ENCODE assay signal across 8 cellular contexts in genomic region chr6:129749749-129750120, GRCh38. TPM values are rescaled to one million over a fixed set of nuclear protein-coding genes. Genes with fewer than 3 reads are reported as not detected.
DNase-seq lines count a peak whose midpoint lies in the region; ATAC-seq and TF ChIP-seq lines count a peak whose summit lies in the region.

No MANE protein-coding gene starts in this region.

- DNase-seq in GF-D8 (lab: John Stamatoyannopoulos, UW): peak; percentile 69
- peak; percentile 76 for DNase-seq in PC-3
- DNase-seq in epithelial cell of prostate (ENCODE audit: low read depth, low spot score): no peak
- no peak for DNase-seq in smooth muscle cell (lab: John Stamatoyannopoulos, UW; ENCODE audit: unreplicated experiment)
- no peak for DNase-seq in hepatic stellate cell (ENCODE audit: low spot score)
- DNase-seq in globus pallidus (ENCODE audit: low spot score): no peak
- no peak for DNase-seq in ecto neural progenitor cell (ENCODE audit: low spot score)

- H3K4me1 ChIP-seq in PC-3 (ENCODE audit: insufficient read depth, low read length) (peaks cover 46% of the 10 kb centered on the region), smooth muscle cell (ENCODE audit: low read depth) (no peaks in the 10 kb centered on the region)

- H3K4me3 ChIP-seq in PC-3 (ENCODE audit: low read length) (peak overlapping the region; percentile 57), smooth muscle cell (no peak overlapping the region)

- BruUV-seq in PC-3 (replicated peaks; lab: Mats Ljungman, UMichigan): no TSS peak

- no peaks in the 10 kb centered on the region for H4K20me1 ChIP-seq in PC-3 (ENCODE audit: low read length)
- H4K20me1 ChIP-seq in smooth muscle cell (ENCODE audit: low read depth): no peaks in the 10 kb centered on the region

- H3K27ac ChIP-seq in PC-3 (ENCODE audit: low read length): peak overlapping the region; percentile 92
- peak overlapping the region; percentile 100 for H3K27ac ChIP-seq in epithelial cell of prostate
- peak overlapping the region; percentile 84 for H3K27ac ChIP-seq in smooth muscle cell (ENCODE audit: low read depth)

- H3K9ac ChIP-seq in PC-3 (ENCODE audit: low read length) (peak overlapping the region; percentile 47), smooth muscle cell (ENCODE audit: low read depth) (no peak overlapping the region)

- TF ChIP-seq CTCF in PC-3 (conservative IDR thresholded peaks at IDR 0.05; ENCODE audit: low read depth, low read length) (no peak), smooth muscle cell (IDR thresholded peaks at IDR 0.05; ENCODE audit: borderline replicate concordance, insufficient read depth, poor library complexity, severe bottlenecking) (no peak)

- CTCF ChIA-PET in PC-3 (lab: Charles Lee): interaction anchor here (1.0 kb wide), 1 partner anchor 26 kb away, joined by 3 read pairs; no protein-coding TSS in a partner anchor

- no peaks in the 10 kb centered on the region for H3K36me3 ChIP-seq in PC-3 (ENCODE audit: low read depth, low read length)
- H3K36me3 ChIP-seq in smooth muscle cell (ENCODE audit: low read depth): no peaks in the 10 kb centered on the region

- POLR2A ChIA-PET in PC-3 (lab: Charles Lee; ENCODE audit: unreplicated experiment): no interaction called here

- H3K27me3 ChIP-seq in PC-3 (ENCODE audit: low read length) (no peaks in the 10 kb centered on the region), smooth muscle cell (ENCODE audit: low read depth) (no peaks in the 10 kb centered on the region)

- H2AFZ ChIP-seq in PC-3 (ENCODE audit: low read length) (peak overlapping the region; percentile 52; the same call in 1 of the 2 replicates), smooth muscle cell (ENCODE audit: low read depth) (peak overlapping the region; percentile 41)

- no peaks in the 10 kb centered on the region for H3K79me2 ChIP-seq in PC-3 (ENCODE audit: low read length)
- no peaks in the 10 kb centered on the region for H3K79me2 ChIP-seq in smooth muscle cell (ENCODE audit: low read depth)

- peak; percentile 28 for ATAC-seq in HG02623 (IDR thresholded peaks at IDR 0.05; ENCODE audit: unreplicated experiment)
- peak; percentile 39 for ATAC-seq in PC-3

- H3F3A ChIP-seq in PC-3 (ENCODE audit: low read length, unreplicated experiment): peaks cover 6% of the 10 kb centered on the region
- peaks cover 9% of the 10 kb centered on the region for H3F3A ChIP-seq in smooth muscle cell (ENCODE audit: low read depth)

- no peaks in the 10 kb centered on the region for H3K9me2 ChIP-seq in PC-3 (replicated peaks; ENCODE audit: low read length)

- no peaks in the 10 kb centered on the region for H3K9me3 ChIP-seq in PC-3 (ENCODE audit: low read length)
- no peaks in the 10 kb centered on the region for H3K9me3 ChIP-seq in smooth muscle cell (replicated peaks; ENCODE audit: low read depth)

- 56% methylated on average over 4 of the region's 4 CpGs for WGBS in smooth muscle cell (ENCODE audit: low lambda C conversion rate)

- H3K4me2 ChIP-seq in PC-3 (ENCODE audit: low read length): peak overlapping the region; percentile 83
- H3K4me2 ChIP-seq in smooth muscle cell: peak overlapping the region; percentile 71

- intact Hi-C loops in PC-3 (cut with micrococcal nuclease): loop anchor here (2.0 kb wide), 3 partner anchors 39 to 269 kb away; partner anchors contain the start of genes ARHGAP18 and L3MBTL3

RNA-seq across cellular contexts. Expression of gene ARHGAP18, which starts 39.8 kb away (rescaled TPM):
- total RNA-seq in PC-3 (2014; rRNA removed) (4.1 and 5.9 TPM in 2 replicates), smooth muscle cell (9.6 and 10.7 TPM in 2 replicates)
- 3.2 and 3.5 TPM in 2 replicates for polyA plus RNA-seq in smooth muscle cell

Comparison
In these comparisons a context has a peak if more than half of its experiments do, and no peak if none do; other contexts are left out.
1. DNase-seq: peak in GF-D8 (single experiment) and PC-3 (single experiment); none in epithelial cell of prostate (single experiment), smooth muscle cell (single experiment), hepatic stellate cell (single experiment), globus pallidus (single experiment) and ecto neural progenitor cell (single experiment).
2. Peak in every context shown above with its lines, with median percentiles within 50 percentile points of each other: H3K27ac ChIP-seq.